Comparison of ENCODE assay signal across 1 cellular context in the genomic region with DNA sequence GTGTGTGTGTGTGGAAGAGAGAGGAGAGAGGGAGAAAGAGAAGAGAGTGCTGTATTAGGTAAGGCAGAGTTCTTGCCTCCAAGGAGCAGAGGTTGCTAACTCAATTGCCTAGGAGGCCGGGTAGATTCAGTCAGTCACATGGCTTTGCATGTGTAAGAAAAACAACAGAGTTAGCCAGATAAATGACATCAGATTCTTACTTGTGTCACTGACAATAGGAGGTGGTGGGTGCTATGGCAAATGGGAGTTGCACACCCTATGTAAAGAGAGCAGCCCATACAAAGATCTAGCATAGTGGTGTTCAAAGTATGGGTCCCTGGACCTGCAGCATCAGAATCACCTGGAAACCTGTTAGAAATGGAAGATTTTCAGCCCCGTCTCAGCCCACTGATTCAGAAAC.
TF ChIP-seq lines count a peak whose summit lies in the region.

No MANE protein-coding gene starts in this region.

TF ChIP-seq in endothelial cell of umbilical vein, 7 proteins besides CTCF, POLR2A, EP300 and RAD21:
- TF ChIP-seq FOS (IDR thresholded peaks at IDR 0.05; ENCODE audit: borderline replicate concordance, insufficient read depth, low read length) (no peak), EZH2 (IDR thresholded peaks at IDR 0.05; ENCODE audit: borderline replicate concordance, low read depth, low read length, severe bottlenecking) (no peak), GATA2 (IDR thresholded peaks at IDR 0.05; ENCODE audit: insufficient read depth, insufficient read length, low read depth, low read length) (no peak), JUN (IDR thresholded peaks at IDR 0.05; ENCODE audit: borderline replicate concordance, insufficient read depth, insufficient read length, low read depth) (no peak), MYC (IDR thresholded peaks at IDR 0.05; ENCODE audit: low read depth, low read length) (no peak), POLR2AphosphoS5 (IDR thresholded peaks at IDR 0.05; ENCODE audit: insufficient read depth, low read depth, low read length) (no peak)
- TF ChIP-seq, protein P1, sequence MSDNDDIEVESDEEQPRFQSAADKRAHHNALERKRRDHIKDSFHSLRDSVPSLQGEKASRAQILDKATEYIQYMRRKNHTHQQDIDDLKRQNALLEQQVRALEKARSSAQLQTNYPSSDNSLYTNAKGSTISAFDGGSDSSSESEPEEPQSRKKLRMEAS (IDR thresholded peaks at IDR 0.05; ENCODE audit: insufficient read depth, insufficient read length): no peak
